19 cellular contexts compared by ENCODE assay signal in the genomic region with DNA sequence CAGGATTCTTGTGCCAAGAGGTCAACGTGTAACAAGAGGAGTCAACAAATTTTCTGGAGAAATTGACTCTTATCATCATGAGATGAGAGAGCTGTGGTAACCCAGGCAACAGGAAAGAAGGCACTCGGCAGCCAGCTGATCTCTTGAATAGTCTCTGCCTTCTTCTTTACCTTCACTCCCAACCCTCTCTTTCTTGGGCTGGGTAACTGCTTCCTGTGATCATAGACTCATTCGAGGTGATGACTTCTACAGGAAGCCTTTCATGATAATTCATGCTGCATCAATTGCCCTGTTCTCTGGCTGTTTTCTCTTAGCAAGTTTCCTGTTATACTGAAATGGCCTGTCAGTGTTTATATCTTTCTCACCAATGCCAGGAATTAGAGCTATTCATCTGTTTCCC.
DNase-seq lines count a peak whose midpoint lies in the region; ATAC-seq, FAIRE-seq and TF ChIP-seq lines count a peak whose summit lies in the region.
"Had no signal": no experiment of that assay in that cellular context is flagged by ENCODE, and none has a peak within 500 bp of the region (broad histone marks: within the 10 kb centered on the region; RNA-seq: fewer than 3 reads in every experiment).

No MANE protein-coding gene starts in this region.

- no peak overlapping the region for H3K4me3 Mint-ChIP-seq in activated naive CD4-positive, alpha-beta T cell treated with anti-CD3 and anti-CD28 coated beads for 36 hours
- no peak overlapping the region for H3K4me3 Mint-ChIP-seq in activated naive CD4-positive, alpha-beta T cell treated with anti-CD3 and anti-CD28 coated beads, Interleukin-2, amount 10 ng/mL, durations not matched to agents 7 days and 5 days
- no peak overlapping the region for H3K4me3 Mint-ChIP-seq in CD4-positive, alpha-beta T cell
- H3K4me3 Mint-ChIP-seq in naive thymus-derived CD4-positive, alpha-beta T cell, result peak overlapping the region in 1 of 10 donors; percentile 7
- H3K4me3 Mint-ChIP-seq in Calu3 (ENCODE audit: low read depth, unreplicated experiment), result no peak overlapping the region
- H3K4me3 Mint-ChIP-seq: HFFc6 had no signal

- H3K4me1 ChIP-seq in naive thymus-derived CD4-positive, alpha-beta T cell (ENCODE audit: control insufficient read depth in 2 of 2, insufficient read depth in 2 of 2, low read length in 2 of 2), result no peaks in the 10 kb centered on the region
- H3K4me1 ChIP-seq: HAP-1 had no signal

- intact Hi-C loops in activated naive CD4-positive, alpha-beta T cell treated with anti-CD3 and anti-CD28 coated beads for 36 hours (cut with micrococcal nuclease), result no loop called here
- intact Hi-C loops in CD4-positive, alpha-beta T cell (cut with DNase I, micrococcal nuclease), result no loop called here
- intact Hi-C loops in naive thymus-derived CD4-positive, alpha-beta T cell (cut with micrococcal nuclease), result no loop called here
- intact Hi-C loops in Calu3 (cut with micrococcal nuclease; ENCODE audit: unreplicated experiment), result no loop called here

- peaks cover 10% of the 10 kb centered on the region for H3K9me3 Mint-ChIP-seq in activated naive CD4-positive, alpha-beta T cell treated with anti-CD3 and anti-CD28 coated beads for 36 hours
- H3K9me3 Mint-ChIP-seq in activated naive CD4-positive, alpha-beta T cell treated with anti-CD3 and anti-CD28 coated beads, Interleukin-2, amount 10 ng/mL, durations not matched to agents 7 days and 5 days, result peaks cover 7% of the 10 kb centered on the region
- peaks cover 11% of the 10 kb centered on the region for H3K9me3 Mint-ChIP-seq in CD4-positive, alpha-beta T cell
- peaks cover 0 to 20% (median 6%) of the 10 kb centered on the region in 11 donors for H3K9me3 Mint-ChIP-seq in naive thymus-derived CD4-positive, alpha-beta T cell
- H3K9me3 Mint-ChIP-seq in Calu3 (ENCODE audit: low read depth, unreplicated experiment), result peaks cover 2% of the 10 kb centered on the region

- no TSS peak for BruUV-seq in Calu3 (replicated peaks; lab: Mats Ljungman, UMichigan)

- CTCF ChIA-PET in activated naive CD4-positive, alpha-beta T cell treated with anti-CD3 and anti-CD28 coated beads for 36 hours (lab: Charles Lee), result no interaction called here
- CTCF ChIA-PET in activated naive CD4-positive, alpha-beta T cell treated with anti-CD3 and anti-CD28 coated beads, Interleukin-2, amount 10 ng/mL, durations not matched to agents 7 days and 5 days (lab: Charles Lee), result no interaction called here
- CTCF ChIA-PET in CD4-positive, alpha-beta T cell (lab: Charles Lee), result no interaction called here
- CTCF ChIA-PET in naive thymus-derived CD4-positive, alpha-beta T cell (lab: Charles Lee), result no interaction called here
- CTCF ChIA-PET in Calu3 (lab: Charles Lee), result no interaction called here

- no peaks in the 10 kb centered on the region for H3K36me3 ChIP-seq in naive thymus-derived CD4-positive, alpha-beta T cell (ENCODE audit: control insufficient read depth in 2 of 3, insufficient read depth in 3 of 3, low read length in 3 of 3)
- H3K36me3 ChIP-seq: HAP-1 had no signal

- DNase-seq in activated naive CD4-positive, alpha-beta T cell treated with anti-CD3 and anti-CD28 coated beads for 36 hours, result peak; percentile 4
- DNase-seq in activated naive CD4-positive, alpha-beta T cell treated with anti-CD3 and anti-CD28 coated beads, Interleukin-2, amount 10 ng/mL, durations not matched to agents 7 days and 5 days, result no peak
- DNase-seq in CD4-positive, alpha-beta T cell, result no peak
- DNase-seq in Jurkat, Clone E6-1 (ENCODE audit: low read depth, low spot score), result peak; percentile 67
- DNase-seq in naive thymus-derived CD4-positive, alpha-beta T cell, result peak in 6 of 9 donors; percentile 16 to 53 (median 34)
- no peak for DNase-seq in Calu3
- no peak for DNase-seq in D721Med (ENCODE audit: insufficient read length, low spot score)
- no peak for DNase-seq in G401 (ENCODE audit: low spot score)
- DNase-seq: C1 segment of cervical spinal cord, COR-L47, DMS 273 treated with DMSO at 0.1 percent for 48 hours, DMS79, EL, GF-D8, GOT3, HFFc6 had no signal

- no peak overlapping the region for H3K27ac Mint-ChIP-seq in activated naive CD4-positive, alpha-beta T cell treated with anti-CD3 and anti-CD28 coated beads for 36 hours
- H3K27ac Mint-ChIP-seq in activated naive CD4-positive, alpha-beta T cell treated with anti-CD3 and anti-CD28 coated beads, Interleukin-2, amount 10 ng/mL, durations not matched to agents 7 days and 5 days, result no peak overlapping the region
- peak overlapping the region; percentile 5 for H3K27ac Mint-ChIP-seq in CD4-positive, alpha-beta T cell
- peak overlapping the region in 6 of 9 donors; percentile 12 to 87 (median 44) for H3K27ac Mint-ChIP-seq in naive thymus-derived CD4-positive, alpha-beta T cell
- no peak overlapping the region for H3K27ac Mint-ChIP-seq in Calu3 (ENCODE audit: unreplicated experiment)
- H3K27ac Mint-ChIP-seq: HFFc6 had no signal

- POLR2A ChIA-PET in CD4-positive, alpha-beta T cell (lab: Charles Lee), result no interaction called here
- POLR2A ChIA-PET in naive thymus-derived CD4-positive, alpha-beta T cell (lab: Charles Lee), result no interaction called here

- H3K4me1 Mint-ChIP-seq in activated naive CD4-positive, alpha-beta T cell treated with anti-CD3 and anti-CD28 coated beads for 36 hours (ENCODE audit: low read depth), result no peaks in the 10 kb centered on the region
- H3K4me1 Mint-ChIP-seq in activated naive CD4-positive, alpha-beta T cell treated with anti-CD3 and anti-CD28 coated beads, Interleukin-2, amount 10 ng/mL, durations not matched to agents 7 days and 5 days, result no peaks in the 10 kb centered on the region
- H3K4me1 Mint-ChIP-seq in CD4-positive, alpha-beta T cell (ENCODE audit: low read depth), result peaks cover 7% of the 10 kb centered on the region
- peaks cover 0 to 7% (median 0%) of the 10 kb centered on the region in 7 donors for H3K4me1 Mint-ChIP-seq in naive thymus-derived CD4-positive, alpha-beta T cell
- no peaks in the 10 kb centered on the region for H3K4me1 Mint-ChIP-seq in Calu3 (ENCODE audit: low read depth, unreplicated experiment)

- no peaks in the 10 kb centered on the region for H3K36me3 Mint-ChIP-seq in activated naive CD4-positive, alpha-beta T cell treated with anti-CD3 and anti-CD28 coated beads for 36 hours (ENCODE audit: low read depth)
- no peaks in the 10 kb centered on the region for H3K36me3 Mint-ChIP-seq in activated naive CD4-positive, alpha-beta T cell treated with anti-CD3 and anti-CD28 coated beads, Interleukin-2, amount 10 ng/mL, durations not matched to agents 7 days and 5 days
- no peaks in the 10 kb centered on the region for H3K36me3 Mint-ChIP-seq in CD4-positive, alpha-beta T cell (ENCODE audit: low read depth)
- peaks cover 0 to 5% (median 0%) of the 10 kb centered on the region in 5 donors for H3K36me3 Mint-ChIP-seq in naive thymus-derived CD4-positive, alpha-beta T cell
- no peaks in the 10 kb centered on the region for H3K36me3 Mint-ChIP-seq in Calu3 (ENCODE audit: insufficient read depth, unreplicated experiment)

- no peak overlapping the region for H3K27ac ChIP-seq in CD4-positive, alpha-beta T cell (ENCODE audit: low read depth, low read length)
- H3K27ac ChIP-seq in naive thymus-derived CD4-positive, alpha-beta T cell (ENCODE audit: low read depth, low read length), result no peak overlapping the region

- TF ChIP-seq CTCF in CD4-positive, alpha-beta T cell (IDR thresholded peaks at IDR 0.05), result no peak
- no peak for TF ChIP-seq CTCF in Calu3 (IDR thresholded peaks at IDR 0.05; ENCODE audit: unreplicated experiment)
- TF ChIP-seq CTCF in D721Med (IDR thresholded peaks at IDR 0.05; ENCODE audit: insufficient read depth, missing control alignments), result no peak

- FAIRE-seq in D721Med (lab: Jason Lieb, UNC), result no peak
- FAIRE-seq: GM12892, H54 had no signal

- no peaks in the 10 kb centered on the region for H3K27me3 Mint-ChIP-seq in activated naive CD4-positive, alpha-beta T cell treated with anti-CD3 and anti-CD28 coated beads for 36 hours (ENCODE audit: low read depth)
- H3K27me3 Mint-ChIP-seq in activated naive CD4-positive, alpha-beta T cell treated with anti-CD3 and anti-CD28 coated beads, Interleukin-2, amount 10 ng/mL, durations not matched to agents 7 days and 5 days, result no peaks in the 10 kb centered on the region
- no peaks in the 10 kb centered on the region for H3K27me3 Mint-ChIP-seq in CD4-positive, alpha-beta T cell
- no peaks in the 10 kb centered on the region for H3K27me3 Mint-ChIP-seq in naive thymus-derived CD4-positive, alpha-beta T cell
- H3K27me3 Mint-ChIP-seq in Calu3 (ENCODE audit: unreplicated experiment), result no peaks in the 10 kb centered on the region

- H3K4me3 ChIP-seq in Jurkat, Clone E6-1 (ENCODE audit: low read length), result no peak overlapping the region
- no peak overlapping the region for H3K4me3 ChIP-seq in naive thymus-derived CD4-positive, alpha-beta T cell (ENCODE audit: low read length)
- H3K4me3 ChIP-seq: HAP-1 had no signal

- no peaks in the 10 kb centered on the region for H3K9me3 ChIP-seq in CD4-positive, alpha-beta T cell (ENCODE audit: control insufficient read depth, low read length)
- peaks cover 0 to 3% (median 0%) of the 10 kb centered on the region in 3 experiments for H3K9me3 ChIP-seq in naive thymus-derived CD4-positive, alpha-beta T cell (ENCODE audit: control insufficient read depth in 2 of 3, low read length in 3 of 3)
- H3K9me3 ChIP-seq: HAP-1 had no signal

- H3K27me3 ChIP-seq in CD4-positive, alpha-beta T cell (ENCODE audit: control insufficient read depth, insufficient read depth, low read length), result no peaks in the 10 kb centered on the region
- H3K27me3 ChIP-seq in naive thymus-derived CD4-positive, alpha-beta T cell (ENCODE audit: control insufficient read depth in 2 of 2, insufficient read depth in 2 of 2, low read length in 2 of 2), result no peaks in the 10 kb centered on the region

- in situ Hi-C loops in G401 (cut with HindIII; ENCODE audit: low sequenced_read_pairs), result no loop called here

- ATAC-seq in CD4-positive, alpha-beta T cell (ENCODE audit: poor library complexity), result peak; percentile 80
- peak; percentile 75 for ATAC-seq in naive thymus-derived CD4-positive, alpha-beta T cell

Comparison
In these comparisons a context has a peak if more than half of its experiments do, and no peak if none do; other contexts are left out.
1. DNase-seq: peak in activated naive CD4-positive, alpha-beta T cell treated with anti-CD3 and anti-CD28 coated beads for 36 hours (single experiment), Jurkat, Clone E6-1 (single experiment) and naive thymus-derived CD4-positive, alpha-beta T cell (6 of 9); none in activated naive CD4-positive, alpha-beta T cell treated with anti-CD3 and anti-CD28 coated beads, Interleukin-2, amount 10 ng/mL, durations not matched to agents 7 days and 5 days (single experiment), CD4-positive, alpha-beta T cell (0 of 10), Calu3 (single experiment), D721Med (single experiment) and G401 (single experiment).
2. H3K27ac Mint-ChIP-seq: peak in CD4-positive, alpha-beta T cell (single experiment) and naive thymus-derived CD4-positive, alpha-beta T cell (6 of 9); none in activated naive CD4-positive, alpha-beta T cell treated with anti-CD3 and anti-CD28 coated beads for 36 hours (single experiment), activated naive CD4-positive, alpha-beta T cell treated with anti-CD3 and anti-CD28 coated beads, Interleukin-2, amount 10 ng/mL, durations not matched to agents 7 days and 5 days (single experiment) and Calu3 (single experiment).